3 cellular contexts compared by ENCODE assay signal in the genomic region with DNA sequence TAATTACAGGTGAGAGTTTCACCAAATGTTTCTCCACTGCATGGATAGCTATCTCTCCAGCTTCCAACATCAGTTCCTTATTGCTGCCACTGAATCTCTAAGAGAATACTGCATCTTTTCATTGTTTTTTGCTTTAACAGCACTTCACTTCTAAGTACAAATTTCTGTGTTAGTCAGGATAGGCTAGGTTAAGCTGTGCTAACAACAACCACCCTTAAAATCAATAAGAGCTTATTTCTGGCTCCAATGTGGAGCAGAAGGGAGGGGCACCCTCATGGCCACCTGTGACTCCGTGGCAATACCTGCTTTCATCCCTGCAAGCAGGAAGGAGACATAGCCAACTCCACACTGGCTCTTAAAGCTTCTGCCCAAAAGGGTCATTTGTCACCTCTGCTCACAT.
TF ChIP-seq lines count a peak whose summit lies in the region.

No MANE protein-coding gene starts in this region.

TF ChIP-seq in GM23338, 12 proteins besides CTCF, POLR2A, EP300 and RAD21 (continues in another document):
- TF ChIP-seq POLR2AphosphoS5 (IDR thresholded peaks at IDR 0.05; ENCODE audit: low read depth) = no peak
- TF ChIP-seq ZNF114 (CRISPR knock-in tag; IDR thresholded peaks at IDR 0.05) = no peak
- TF ChIP-seq CREB1 (CRISPR knock-in tag; IDR thresholded peaks at IDR 0.05; ENCODE audit: low read depth) = no peak
- TF ChIP-seq, protein P1, sequence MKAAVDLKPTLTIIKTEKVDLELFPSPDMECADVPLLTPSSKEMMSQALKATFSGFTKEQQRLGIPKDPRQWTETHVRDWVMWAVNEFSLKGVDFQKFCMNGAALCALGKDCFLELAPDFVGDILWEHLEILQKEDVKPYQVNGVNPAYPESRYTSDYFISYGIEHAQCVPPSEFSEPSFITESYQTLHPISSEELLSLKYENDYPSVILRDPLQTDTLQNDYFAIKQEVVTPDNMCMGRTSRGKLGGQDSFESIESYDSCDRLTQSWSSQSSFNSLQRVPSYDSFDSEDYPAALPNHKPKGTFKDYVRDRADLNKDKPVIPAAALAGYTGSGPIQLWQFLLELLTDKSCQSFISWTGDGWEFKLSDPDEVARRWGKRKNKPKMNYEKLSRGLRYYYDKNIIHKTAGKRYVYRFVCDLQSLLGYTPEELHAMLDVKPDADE (IDR thresholded peaks at IDR 0.05) = no peak
- no peak for TF ChIP-seq ZNF331 (CRISPR knock-in tag; IDR thresholded peaks at IDR 0.05; ENCODE audit: low read depth)
- TF ChIP-seq, protein P2, sequence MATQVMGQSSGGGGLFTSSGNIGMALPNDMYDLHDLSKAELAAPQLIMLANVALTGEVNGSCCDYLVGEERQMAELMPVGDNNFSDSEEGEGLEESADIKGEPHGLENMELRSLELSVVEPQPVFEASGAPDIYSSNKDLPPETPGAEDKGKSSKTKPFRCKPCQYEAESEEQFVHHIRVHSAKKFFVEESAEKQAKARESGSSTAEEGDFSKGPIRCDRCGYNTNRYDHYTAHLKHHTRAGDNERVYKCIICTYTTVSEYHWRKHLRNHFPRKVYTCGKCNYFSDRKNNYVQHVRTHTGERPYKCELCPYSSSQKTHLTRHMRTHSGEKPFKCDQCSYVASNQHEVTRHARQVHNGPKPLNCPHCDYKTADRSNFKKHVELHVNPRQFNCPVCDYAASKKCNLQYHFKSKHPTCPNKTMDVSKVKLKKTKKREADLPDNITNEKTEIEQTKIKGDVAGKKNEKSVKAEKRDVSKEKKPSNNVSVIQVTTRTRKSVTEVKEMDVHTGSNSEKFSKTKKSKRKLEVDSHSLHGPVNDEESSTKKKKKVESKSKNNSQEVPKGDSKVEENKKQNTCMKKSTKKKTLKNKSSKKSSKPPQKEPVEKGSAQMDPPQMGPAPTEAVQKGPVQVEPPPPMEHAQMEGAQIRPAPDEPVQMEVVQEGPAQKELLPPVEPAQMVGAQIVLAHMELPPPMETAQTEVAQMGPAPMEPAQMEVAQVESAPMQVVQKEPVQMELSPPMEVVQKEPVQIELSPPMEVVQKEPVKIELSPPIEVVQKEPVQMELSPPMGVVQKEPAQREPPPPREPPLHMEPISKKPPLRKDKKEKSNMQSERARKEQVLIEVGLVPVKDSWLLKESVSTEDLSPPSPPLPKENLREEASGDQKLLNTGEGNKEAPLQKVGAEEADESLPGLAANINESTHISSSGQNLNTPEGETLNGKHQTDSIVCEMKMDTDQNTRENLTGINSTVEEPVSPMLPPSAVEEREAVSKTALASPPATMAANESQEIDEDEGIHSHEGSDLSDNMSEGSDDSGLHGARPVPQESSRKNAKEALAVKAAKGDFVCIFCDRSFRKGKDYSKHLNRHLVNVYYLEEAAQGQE (IDR thresholded peaks at IDR 0.05; ENCODE audit: unreplicated experiment) = no peak

TF ChIP-seq in IMR-90, 13 proteins besides CTCF, POLR2A, EP300 and RAD21:
- no peak for TF ChIP-seq MXI1 (IDR thresholded peaks at IDR 0.05; ENCODE audit: borderline replicate concordance, low read depth, low read length)
- no peak for TF ChIP-seq SMC3 (IDR thresholded peaks at IDR 0.05; ENCODE audit: low read depth, low read length)
- TF ChIP-seq, protein P3, sequence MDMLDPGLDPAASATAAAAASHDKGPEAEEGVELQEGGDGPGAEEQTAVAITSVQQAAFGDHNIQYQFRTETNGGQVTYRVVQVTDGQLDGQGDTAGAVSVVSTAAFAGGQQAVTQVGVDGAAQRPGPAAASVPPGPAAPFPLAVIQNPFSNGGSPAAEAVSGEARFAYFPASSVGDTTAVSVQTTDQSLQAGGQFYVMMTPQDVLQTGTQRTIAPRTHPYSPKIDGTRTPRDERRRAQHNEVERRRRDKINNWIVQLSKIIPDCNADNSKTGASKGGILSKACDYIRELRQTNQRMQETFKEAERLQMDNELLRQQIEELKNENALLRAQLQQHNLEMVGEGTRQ (IDR thresholded peaks at IDR 0.05; ENCODE audit: low read depth, low read length) = no peak
- TF ChIP-seq, protein P4, sequence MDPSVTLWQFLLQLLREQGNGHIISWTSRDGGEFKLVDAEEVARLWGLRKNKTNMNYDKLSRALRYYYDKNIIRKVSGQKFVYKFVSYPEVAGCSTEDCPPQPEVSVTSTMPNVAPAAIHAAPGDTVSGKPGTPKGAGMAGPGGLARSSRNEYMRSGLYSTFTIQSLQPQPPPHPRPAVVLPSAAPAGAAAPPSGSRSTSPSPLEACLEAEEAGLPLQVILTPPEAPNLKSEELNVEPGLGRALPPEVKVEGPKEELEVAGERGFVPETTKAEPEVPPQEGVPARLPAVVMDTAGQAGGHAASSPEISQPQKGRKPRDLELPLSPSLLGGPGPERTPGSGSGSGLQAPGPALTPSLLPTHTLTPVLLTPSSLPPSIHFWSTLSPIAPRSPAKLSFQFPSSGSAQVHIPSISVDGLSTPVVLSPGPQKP (IDR thresholded peaks at IDR 0.05; ENCODE audit: borderline replicate concordance, low read depth, low read length) = no peak

TF ChIP-seq in endothelial cell of umbilical vein, 7 proteins besides CTCF, POLR2A, EP300 and RAD21:
- no peak for TF ChIP-seq POLR2AphosphoS5 (IDR thresholded peaks at IDR 0.05; ENCODE audit: insufficient read depth, low read depth, low read length)
- TF ChIP-seq JUN (IDR thresholded peaks at IDR 0.05; ENCODE audit: borderline replicate concordance, insufficient read depth, insufficient read length, low read depth) = no peak
- TF ChIP-seq, protein P5, sequence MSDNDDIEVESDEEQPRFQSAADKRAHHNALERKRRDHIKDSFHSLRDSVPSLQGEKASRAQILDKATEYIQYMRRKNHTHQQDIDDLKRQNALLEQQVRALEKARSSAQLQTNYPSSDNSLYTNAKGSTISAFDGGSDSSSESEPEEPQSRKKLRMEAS (IDR thresholded peaks at IDR 0.05; ENCODE audit: insufficient read depth, insufficient read length) = no peak
- TF ChIP-seq GATA2 (IDR thresholded peaks at IDR 0.05; ENCODE audit: insufficient read depth, insufficient read length, low read depth, low read length) = no peak
- no peak for TF ChIP-seq FOS (IDR thresholded peaks at IDR 0.05; ENCODE audit: borderline replicate concordance, insufficient read depth, low read length)
- no peak for TF ChIP-seq MYC (IDR thresholded peaks at IDR 0.05; ENCODE audit: low read depth, low read length)
- TF ChIP-seq EZH2 (IDR thresholded peaks at IDR 0.05; ENCODE audit: borderline replicate concordance, low read depth, low read length, severe bottlenecking) = no peak
TF ChIP-seq in endothelial cell of umbilical vein: peak in this region for 0.
